1 cellular context compared by ENCODE assay signal in genomic region chr12:120799417-120800045, GRCh38.
TF ChIP-seq lines count a peak whose summit lies in the region.

No MANE protein-coding gene starts in this region.

TF ChIP-seq in WTC11, 78 proteins besides CTCF, POLR2A, EP300 and RAD21 (continued from another document):
- no peak for TF ChIP-seq PREB (CRISPR knock-in tag; IDR thresholded peaks at IDR 0.05; ENCODE audit: borderline replicate concordance)
- TF ChIP-seq FOXP1 (CRISPR knock-in tag; IDR thresholded peaks at IDR 0.05; ENCODE audit: borderline replicate concordance) = no peak
- TF ChIP-seq PRDM15 (CRISPR knock-in tag; IDR thresholded peaks at IDR 0.05) = no peak
- no peak for TF ChIP-seq SP1 (CRISPR knock-in tag; conservative IDR thresholded peaks at IDR 0.05)
- no peak for TF ChIP-seq GTF2I (CRISPR knock-in tag; conservative IDR thresholded peaks at IDR 0.05)
- TF ChIP-seq ZNF425 (CRISPR knock-in tag; conservative IDR thresholded peaks at IDR 0.05) = no peak
- TF ChIP-seq ATF1 (CRISPR knock-in tag; IDR thresholded peaks at IDR 0.05) = no peak
